Comparison of ENCODE assay signal across 31 cellular contexts in genomic region chr7:67870396-67870795, GRCh38.
"Had no signal": no experiment of that assay in that cellular context is flagged by ENCODE, and none has a peak within 500 bp of the region (broad histone marks: within the 10 kb centered on the region; RNA-seq: fewer than 3 reads in every experiment).

No MANE protein-coding gene starts in this region.

- DNase-seq: activated CD4-positive, alpha-beta memory T cell treated with anti-CD3 and anti-CD28 coated beads for 36 hours; activated CD4-positive, alpha-beta T cell treated with anti-CD3 and anti-CD28 coated beads for 36 hours; activated CD4-positive, alpha-beta T cell treated with anti-CD3 and anti-CD28 coated beads, Interleukin-2, amount 10 ng/mL, durations not matched to agents 24 days and 14 days; activated CD4-positive, CD25-positive, alpha-beta regulatory T cell; activated CD4-positive, CD25-positive, alpha-beta regulatory T cell treated with anti-CD3 and anti-CD28 coated beads, Interleukin-2, amount 50 U/mL, for 72 hours; activated CD8-positive, alpha-beta memory T cell treated with anti-CD3 and anti-CD28 coated beads, Interleukin-2, amount 10 ng/mL, durations not matched to agents 7 days and 5 days; activated CD8-positive, alpha-beta memory T cell treated with anti-CD3 and anti-CD28 coated beads, Interleukin-2, amount 50 U/mL, for 4 hours; activated CD8-positive, alpha-beta T cell treated with anti-CD3 and anti-CD28 coated beads, Interleukin-2, amount 10 ng/mL, durations not matched to agents 7 days and 5 days; activated effector memory CD4-positive, alpha-beta T cell treated with anti-CD3 and anti-CD28 coated beads, Interleukin-2, amount 50 U/mL, for 16 hours; activated naive CD4-positive, alpha-beta T cell treated with anti-CD3 and anti-CD28 coated beads for 36 hours; activated naive CD8-positive, alpha-beta T cell treated with anti-CD3 and anti-CD28 coated beads for 36 hours; activated naive CD8-positive, alpha-beta T cell treated with anti-CD3 and anti-CD28 coated beads, Interleukin-2, amount 50 U/mL, for 24 hours; activated T-cell treated with anti-CD3 and anti-CD28 coated beads, Interleukin-2, amount 50 U/mL, for 1 hour; activated T-cell treated with anti-CD3 and anti-CD28 coated beads, Interleukin-2, amount 50 U/mL, for 48 hours; adrenal gland; amygdala; aorta; body of pancreas; caudate nucleus; cortex of kidney; dermis blood vessel endothelial cell; effector CD4-positive, alpha-beta T cell; effector memory CD8-positive, alpha-beta T cell; erythroblast; foreskin keratinocyte; gastrocnemius medialis; glutamatergic neuron; heart left ventricle; T-helper 17 cell; T1000 had no signal

- FAIRE-seq: colon had no signal

- ATAC-seq: activated CD4-positive, alpha-beta T cell treated with anti-CD3 and anti-CD28 coated beads for 36 hours; activated CD8-positive, alpha-beta memory T cell treated with anti-CD3 and anti-CD28 coated beads, Interleukin-2, amount 10 ng/mL, durations not matched to agents 7 days and 5 days; activated CD8-positive, alpha-beta T cell treated with anti-CD3 and anti-CD28 coated beads, Interleukin-2, amount 10 ng/mL, durations not matched to agents 7 days and 5 days; activated naive CD8-positive, alpha-beta T cell treated with anti-CD3 and anti-CD28 coated beads, Interleukin-2, amount 50 U/mL, for 24 hours; body of pancreas; effector memory CD8-positive, alpha-beta T cell; foreskin keratinocyte; gastrocnemius medialis; heart left ventricle; T-helper 17 cell had no signal
